1 cellular context compared by ENCODE assay signal in genomic region chr2:196592912-196593881, GRCh38.
A peak's percentile ranks its signal among the peaks of the same experiment; 100 is the strongest.
TF ChIP-seq lines count a peak whose summit lies in the region.

HECW2 (minus strand) TSS chr2:196593554.

TF ChIP-seq in HepG2, 621 proteins besides CTCF, POLR2A, EP300 and RAD21 (continued from another document and continues in another):
- TF ChIP-seq NR1H2 (CRISPR knock-in tag; IDR thresholded peaks at IDR 0.05; ENCODE audit: borderline replicate concordance, low read depth) (no peak), PHF5A (CRISPR knock-in tag; IDR thresholded peaks at IDR 0.05; ENCODE audit: low read depth, unreplicated experiment) (no peak), HMG20B (CRISPR knock-in tag; conservative IDR thresholded peaks at IDR 0.05) (no peak), NFE2L2 (IDR thresholded peaks at IDR 0.05; ENCODE audit: low read length) (no peak), ZNF781 (CRISPR knock-in tag; IDR thresholded peaks at IDR 0.05; ENCODE audit: borderline replicate concordance, not compliant biosample characterization) (no peak), ZNF766 (CRISPR knock-in tag; IDR thresholded peaks at IDR 0.05; ENCODE audit: borderline replicate concordance) (no peak), GLMP (CRISPR knock-in tag; IDR thresholded peaks at IDR 0.05; ENCODE audit: borderline replicate concordance) (no peak), SETDB1 (CRISPR knock-in tag; IDR thresholded peaks at IDR 0.05; ENCODE audit: borderline replicate concordance) (no peak), ETV5 (CRISPR knock-in tag; IDR thresholded peaks at IDR 0.05; ENCODE audit: borderline replicate concordance) (0 out of 2 replicates have a peak, but pooled peaks have one; percentile 7), HNRNPLL (IDR thresholded peaks at IDR 0.05; ENCODE audit: low read depth, low read length, poor library complexity, severe bottlenecking) (peak; percentile 54), ZMYM4 (CRISPR knock-in tag; IDR thresholded peaks at IDR 0.05) (0 out of 2 replicates have a peak, but pooled peaks have one; percentile 12), ATAD3A (CRISPR knock-in tag; IDR thresholded peaks at IDR 0.05) (no peak), XRCC5 (optimal IDR thresholded peaks at IDR 0.05; ENCODE audit: low read length) (no peak), ZNF605 (CRISPR knock-in tag; IDR thresholded peaks at IDR 0.05) (no peak), ZNF746 (CRISPR knock-in tag; IDR thresholded peaks at IDR 0.05) (0 out of 2 replicates have a peak, but pooled peaks have one; percentile 16), ZNF333 (CRISPR knock-in tag; IDR thresholded peaks at IDR 0.05; ENCODE audit: borderline replicate concordance) (0 out of 2 replicates have a peak, but pooled peaks have one; percentile 53), SNAPC2 (CRISPR knock-in tag; IDR thresholded peaks at IDR 0.05) (no peak), SMARCC2 (IDR thresholded peaks at IDR 0.05) (no peak), SOX6 (IDR thresholded peaks at IDR 0.05) (no peak), SOX6 (CRISPR knock-in tag; IDR thresholded peaks at IDR 0.05) (no peak), BCL3 (CRISPR knock-in tag; IDR thresholded peaks at IDR 0.05) (0 out of 2 replicates have a peak, but pooled peaks have one; percentile 27), CBX1 (IDR thresholded peaks at IDR 0.05; ENCODE audit: low read depth) (no peak), SALL1 (CRISPR knock-in tag; IDR thresholded peaks at IDR 0.05) (no peak; the same call in 1 of the 2 replicates), ZNF460 (CRISPR knock-in tag; IDR thresholded peaks at IDR 0.05; ENCODE audit: borderline replicate concordance) (peak; percentile 52; the same call in 1 of the 2 replicates), HNF4A (CRISPR knock-in tag; IDR thresholded peaks at IDR 0.05) (no peak), ZNF143 (CRISPR knock-in tag; IDR thresholded peaks at IDR 0.05) (no peak; the same call in 1 of the 2 replicates), ZBTB3 (CRISPR knock-in tag; IDR thresholded peaks at IDR 0.05; ENCODE audit: borderline replicate concordance, low read depth) (no peak), ZNF431 (CRISPR knock-in tag; IDR thresholded peaks at IDR 0.05; ENCODE audit: borderline replicate concordance, low read depth) (0 out of 2 replicates have a peak, but pooled peaks have one; percentile 58), PAWR (CRISPR knock-in tag; IDR thresholded peaks at IDR 0.05; ENCODE audit: borderline replicate concordance) (no peak), CBFB (CRISPR knock-in tag; IDR thresholded peaks at IDR 0.05) (0 out of 2 replicates have a peak, but pooled peaks have one; percentile 29), KDM5A (IDR thresholded peaks at IDR 0.05; ENCODE audit: borderline replicate concordance, low read length) (no peak), RFX3 (CRISPR knock-in tag; IDR thresholded peaks at IDR 0.05) (no peak), ZNF598 (CRISPR knock-in tag; IDR thresholded peaks at IDR 0.05; ENCODE audit: borderline replicate concordance) (no peak; the same call in 1 of the 2 replicates), HDAC2 (CRISPR knock-in tag; IDR thresholded peaks at IDR 0.05) (no peak), ZNF678 (CRISPR knock-in tag; IDR thresholded peaks at IDR 0.05) (no peak), CHD2 (IDR thresholded peaks at IDR 0.05; ENCODE audit: low read depth, low read length) (peak; percentile 52; the same call in 1 of the 2 replicates), EED (CRISPR knock-in tag; IDR thresholded peaks at IDR 0.05) (peak; percentile 43; the same call in 1 of the 2 replicates), AGO1 (IDR thresholded peaks at IDR 0.05; ENCODE audit: low read depth, low read length, poor library complexity, severe bottlenecking) (no peak), NKX3-1 (CRISPR knock-in tag; IDR thresholded peaks at IDR 0.05) (no peak), ZNF883 (CRISPR knock-in tag; IDR thresholded peaks at IDR 0.05; ENCODE audit: not compliant biosample characterization) (peak; percentile 47), MAFG (CRISPR knock-in tag; IDR thresholded peaks at IDR 0.05) (no peak), POGK (CRISPR knock-in tag; conservative IDR thresholded peaks at IDR 0.05) (peak; percentile 62), ZBTB44 (CRISPR knock-in tag; IDR thresholded peaks at IDR 0.05) (no peak)
- TF ChIP-seq, protein P1, sequence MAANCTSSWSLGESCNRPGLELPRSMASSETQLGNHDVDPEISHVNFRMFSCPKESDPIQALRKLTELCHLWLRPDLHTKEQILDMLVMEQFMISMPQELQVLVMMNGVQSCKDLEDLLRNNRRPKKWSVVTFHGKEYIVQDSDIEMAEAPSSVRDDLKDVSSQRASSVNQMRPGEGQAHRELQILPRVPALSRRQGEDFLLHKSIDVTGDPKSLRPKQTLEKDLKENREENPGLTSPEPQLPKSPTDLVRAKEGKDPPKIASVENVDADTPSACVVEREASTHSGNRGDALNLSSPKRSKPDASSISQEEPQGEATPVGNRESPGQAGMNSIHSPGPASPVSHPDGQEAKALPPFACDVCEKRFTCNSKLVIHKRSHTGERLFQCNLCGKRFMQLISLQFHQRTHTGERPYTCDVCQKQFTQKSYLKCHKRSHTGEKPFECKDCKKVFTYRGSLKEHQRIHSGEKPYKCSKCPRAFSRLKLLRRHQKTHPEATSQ (CRISPR knock-in tag; IDR thresholded peaks at IDR 0.05; ENCODE audit: borderline replicate concordance): no peak
- TF ChIP-seq, protein P2, sequence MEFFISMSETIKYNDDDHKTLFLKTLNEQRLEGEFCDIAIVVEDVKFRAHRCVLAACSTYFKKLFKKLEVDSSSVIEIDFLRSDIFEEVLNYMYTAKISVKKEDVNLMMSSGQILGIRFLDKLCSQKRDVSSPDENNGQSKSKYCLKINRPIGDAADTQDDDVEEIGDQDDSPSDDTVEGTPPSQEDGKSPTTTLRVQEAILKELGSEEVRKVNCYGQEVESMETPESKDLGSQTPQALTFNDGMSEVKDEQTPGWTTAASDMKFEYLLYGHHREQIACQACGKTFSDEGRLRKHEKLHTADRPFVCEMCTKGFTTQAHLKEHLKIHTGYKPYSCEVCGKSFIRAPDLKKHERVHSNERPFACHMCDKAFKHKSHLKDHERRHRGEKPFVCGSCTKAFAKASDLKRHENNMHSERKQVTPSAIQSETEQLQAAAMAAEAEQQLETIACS (CRISPR knock-in tag; IDR thresholded peaks at IDR 0.05): peak; percentile 70
- TF ChIP-seq, protein P3, sequence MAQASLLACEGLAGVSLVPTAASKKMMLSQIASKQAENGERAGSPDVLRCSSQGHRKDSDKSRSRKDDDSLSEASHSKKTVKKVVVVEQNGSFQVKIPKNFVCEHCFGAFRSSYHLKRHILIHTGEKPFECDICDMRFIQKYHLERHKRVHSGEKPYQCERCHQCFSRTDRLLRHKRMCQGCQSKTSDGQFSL (CRISPR knock-in tag; IDR thresholded peaks at IDR 0.05): no peak
- TF ChIP-seq, protein P4, sequence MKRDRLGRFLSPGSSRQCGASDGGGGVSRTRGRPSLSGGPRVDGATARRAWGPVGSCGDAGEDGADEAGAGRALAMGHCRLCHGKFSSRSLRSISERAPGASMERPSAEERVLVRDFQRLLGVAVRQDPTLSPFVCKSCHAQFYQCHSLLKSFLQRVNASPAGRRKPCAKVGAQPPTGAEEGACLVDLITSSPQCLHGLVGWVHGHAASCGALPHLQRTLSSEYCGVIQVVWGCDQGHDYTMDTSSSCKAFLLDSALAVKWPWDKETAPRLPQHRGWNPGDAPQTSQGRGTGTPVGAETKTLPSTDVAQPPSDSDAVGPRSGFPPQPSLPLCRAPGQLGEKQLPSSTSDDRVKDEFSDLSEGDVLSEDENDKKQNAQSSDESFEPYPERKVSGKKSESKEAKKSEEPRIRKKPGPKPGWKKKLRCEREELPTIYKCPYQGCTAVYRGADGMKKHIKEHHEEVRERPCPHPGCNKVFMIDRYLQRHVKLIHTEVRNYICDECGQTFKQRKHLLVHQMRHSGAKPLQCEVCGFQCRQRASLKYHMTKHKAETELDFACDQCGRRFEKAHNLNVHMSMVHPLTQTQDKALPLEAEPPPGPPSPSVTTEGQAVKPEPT (CRISPR knock-in tag; IDR thresholded peaks at IDR 0.05; ENCODE audit: low read depth): 0 out of 2 replicates have a peak, but pooled peaks have one; percentile 34
- TF ChIP-seq, protein P5, sequence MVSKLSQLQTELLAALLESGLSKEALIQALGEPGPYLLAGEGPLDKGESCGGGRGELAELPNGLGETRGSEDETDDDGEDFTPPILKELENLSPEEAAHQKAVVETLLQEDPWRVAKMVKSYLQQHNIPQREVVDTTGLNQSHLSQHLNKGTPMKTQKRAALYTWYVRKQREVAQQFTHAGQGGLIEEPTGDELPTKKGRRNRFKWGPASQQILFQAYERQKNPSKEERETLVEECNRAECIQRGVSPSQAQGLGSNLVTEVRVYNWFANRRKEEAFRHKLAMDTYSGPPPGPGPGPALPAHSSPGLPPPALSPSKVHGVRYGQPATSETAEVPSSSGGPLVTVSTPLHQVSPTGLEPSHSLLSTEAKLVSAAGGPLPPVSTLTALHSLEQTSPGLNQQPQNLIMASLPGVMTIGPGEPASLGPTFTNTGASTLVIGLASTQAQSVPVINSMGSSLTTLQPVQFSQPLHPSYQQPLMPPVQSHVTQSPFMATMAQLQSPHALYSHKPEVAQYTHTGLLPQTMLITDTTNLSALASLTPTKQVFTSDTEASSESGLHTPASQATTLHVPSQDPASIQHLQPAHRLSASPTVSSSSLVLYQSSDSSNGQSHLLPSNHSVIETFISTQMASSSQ (IDR thresholded peaks at IDR 0.05; ENCODE audit: low read depth): no peak
- TF ChIP-seq, protein P5 (CRISPR knock-in tag; IDR thresholded peaks at IDR 0.05; ENCODE audit: borderline replicate concordance): no peak
- TF ChIP-seq, protein P6, sequence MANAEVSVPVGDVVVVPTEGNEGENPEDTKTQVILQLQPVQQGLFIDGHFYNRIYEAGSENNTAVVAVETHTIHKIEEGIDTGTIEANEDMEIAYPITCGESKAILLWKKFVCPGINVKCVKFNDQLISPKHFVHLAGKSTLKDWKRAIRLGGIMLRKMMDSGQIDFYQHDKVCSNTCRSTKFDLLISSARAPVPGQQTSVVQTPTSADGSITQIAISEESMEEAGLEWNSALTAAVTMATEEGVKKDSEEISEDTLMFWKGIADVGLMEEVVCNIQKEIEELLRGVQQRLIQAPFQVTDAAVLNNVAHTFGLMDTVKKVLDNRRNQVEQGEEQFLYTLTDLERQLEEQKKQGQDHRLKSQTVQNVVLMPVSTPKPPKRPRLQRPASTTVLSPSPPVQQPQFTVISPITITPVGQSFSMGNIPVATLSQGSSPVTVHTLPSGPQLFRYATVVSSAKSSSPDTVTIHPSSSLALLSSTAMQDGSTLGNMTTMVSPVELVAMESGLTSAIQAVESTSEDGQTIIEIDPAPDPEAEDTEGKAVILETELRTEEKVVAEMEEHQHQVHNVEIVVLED (CRISPR knock-in tag; IDR thresholded peaks at IDR 0.05; ENCODE audit: borderline replicate concordance): no peak
